In the genomic region with DNA sequence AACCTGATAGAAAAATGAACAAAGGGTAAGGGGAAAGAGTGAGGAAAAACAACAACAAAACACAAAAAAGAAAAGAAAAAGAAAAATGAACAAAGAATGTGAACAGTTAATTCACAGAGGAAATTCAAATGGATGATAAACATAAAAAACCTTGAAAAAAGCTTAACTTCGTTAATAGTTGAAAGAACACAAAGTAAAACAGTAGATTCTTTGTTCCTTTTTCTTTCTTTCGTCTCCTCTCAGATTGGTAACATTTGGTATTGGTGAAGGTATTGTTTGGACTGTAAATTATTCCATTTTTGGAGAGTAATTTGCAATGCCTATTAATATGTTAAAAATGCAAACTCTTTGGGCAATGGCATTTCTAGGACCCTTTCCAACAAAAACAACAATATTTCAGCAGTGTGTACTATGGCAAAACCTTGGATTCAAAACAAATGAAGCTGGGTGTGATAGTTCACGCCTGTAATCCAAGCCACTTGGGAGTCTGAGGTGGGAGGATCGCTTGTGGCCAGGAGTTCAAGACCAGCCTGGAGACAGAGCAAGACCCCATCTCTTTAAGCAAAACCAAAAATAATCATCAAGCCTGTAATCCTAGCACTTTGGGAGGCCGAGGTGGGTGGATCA, we compare ENCODE assay signal across 20 cellular contexts. TPM values are rescaled to one million over a fixed set of nuclear protein-coding genes. Genes with fewer than 3 reads are reported as not detected.
DNase-seq lines count a peak whose midpoint lies in the region; ATAC-seq, FAIRE-seq and TF ChIP-seq lines count a peak whose summit lies in the region.
"Had no signal": no experiment of that assay in that cellular context is flagged by ENCODE, and none has a peak within 500 bp of the region (broad histone marks: within the 10 kb centered on the region; RNA-seq: fewer than 3 reads in every experiment).

No MANE protein-coding gene starts in this region.

- no peak overlapping the region for H3K9ac ChIP-seq in H9 (ENCODE audit: extremely low read depth, insufficient read length, low read length)

- H3K9me3 Mint-ChIP-seq in HFFc6: no peaks in the 10 kb centered on the region
- H3K9me3 Mint-ChIP-seq in chondrocyte (ENCODE audit: low read depth): peaks cover 3% of the 10 kb centered on the region
- no peaks in the 10 kb centered on the region for H3K9me3 Mint-ChIP-seq in H9

- no peak overlapping the region for H2AFZ ChIP-seq in H9 (ENCODE audit: low read length)

- TF ChIP-seq CTCF in HFFc6 (IDR thresholded peaks at IDR 0.05) (no peak), chondrocyte (IDR thresholded peaks at IDR 0.05) (no peak), H9 (conservative IDR thresholded peaks at IDR 0.05) (no peak)

- no peak overlapping the region for H3T11ph ChIP-seq in H9 (ENCODE audit: low read length)

- no peak overlapping the region for H3K4me2 ChIP-seq in H9 (ENCODE audit: insufficient read depth, insufficient read length, low read length)
- H3K4me2 ChIP-seq: A549 had no signal

- H3K4me1 ChIP-seq in H9 (ENCODE audit: insufficient read depth, low read length): no peaks in the 10 kb centered on the region
- H3K4me1 ChIP-seq: A549 had no signal

- H3K27ac ChIP-seq in H9 (ENCODE audit: insufficient read length, low read depth, low read length): no peak overlapping the region
- H3K27ac ChIP-seq: A549, coronary artery, epithelial cell of prostate had no signal

- H3K27me3 ChIP-seq in H9 (ENCODE audit: insufficient read depth, low read length): no peaks in the 10 kb centered on the region
- H3K27me3 ChIP-seq: MG63 had no signal

- H3K18ac ChIP-seq in H9 (ENCODE audit: insufficient read length, low read depth, low read length): no peak overlapping the region

- H3K23ac ChIP-seq in H9 (ENCODE audit: insufficient read length, low read depth, low read length): no peak overlapping the region

- H3K36me3 Mint-ChIP-seq in HFFc6 (ENCODE audit: low read depth): 0 out of 2 replicates have a peak, but pooled peaks cover 5% of the 10 kb centered on the region
- peaks cover 2% of the 10 kb centered on the region for H3K36me3 Mint-ChIP-seq in chondrocyte (ENCODE audit: low read depth)
- H3K36me3 Mint-ChIP-seq in H9 (ENCODE audit: insufficient read depth in 1 of 3, low read depth in 3 of 3): no peaks in the 10 kb centered on the region
- H3K36me3 Mint-ChIP-seq: CD4-positive, CD25-positive, alpha-beta regulatory T cell had no signal

- no peak overlapping the region for H4K91ac ChIP-seq in H9 (ENCODE audit: insufficient read length, low read depth, low read length)

- H3K27ac Mint-ChIP-seq in HFFc6: no peak overlapping the region
- peak overlapping the region; percentile 71 for H3K27ac Mint-ChIP-seq in chondrocyte (ENCODE audit: unreplicated experiment)
- H3K27ac Mint-ChIP-seq in H9: no peak overlapping the region
- H3K27ac Mint-ChIP-seq: CD4-positive, CD25-positive, alpha-beta regulatory T cell; nephron progenitor cell had no signal

- peak; percentile 51 for FAIRE-seq in islet of Langerhans (lab: Jason Lieb, UNC)
- FAIRE-seq: A549 had no signal

- ATAC-seq in Right ventricle myocardium inferior: no peak
- ATAC-seq: A549 had no signal

- no peaks in the 10 kb centered on the region for H3K79me1 ChIP-seq in H9 (ENCODE audit: insufficient read depth, low read depth, low read length, poor library complexity, severe bottlenecking)

- no peaks in the 10 kb centered on the region; the same call in 1 of the 2 replicates for H3K27me3 Mint-ChIP-seq in HFFc6 (ENCODE audit: insufficient read depth)
- H3K27me3 Mint-ChIP-seq in chondrocyte (ENCODE audit: low read depth): no peaks in the 10 kb centered on the region
- peaks cover 5% of the 10 kb centered on the region for H3K27me3 Mint-ChIP-seq in H9 (ENCODE audit: low read depth)

- no peak overlapping the region for H3K14ac ChIP-seq in H9 (ENCODE audit: insufficient read depth, low read length)

- WGBS in H9 (ENCODE audit: extremely low coverage, insufficient read length, low lambda C conversion rate): no CpG with 5 or more reads among the region's 5 CpGs

- no peak overlapping the region for H2BK12ac ChIP-seq in H9 (ENCODE audit: insufficient read length, low read depth, low read length)

- DNase-seq in A172 (ENCODE audit: low spot score) (peak; percentile 6), HFFc6 (peak; percentile 7), chondrocyte (ENCODE audit: low spot score) (no peak), NCI-H146 treated with DMSO at 0.1 percent for 48 hours (lab: John Stamatoyannopoulos, UW; ENCODE audit: unreplicated experiment) (no peak), H9 (no peak), Right ventricle myocardium inferior (ENCODE audit: missing footprints) (no peak)
- no peak for DNase-seq in stimulated activated CD4-positive, alpha-beta T cell treated with anti-CD3 and anti-CD28 coated beads, Interleukin-12 subunit alpha, Interleukin-12 subunit beta, amount 100 ng/mL, for 4 hours
- DNase-seq: activated CD4-positive, CD25-positive, alpha-beta regulatory T cell; CD4-positive, CD25-positive, alpha-beta regulatory T cell; mesenchymal stem cell; MG63; NCI-H2081 treated with DMSO at 0.1 percent for 48 hours; NCI-H69; nephron progenitor cell; SHP77 treated with DMSO at 0.1 percent for 48 hours; stimulated activated naive CD4-positive, alpha-beta T cell treated with Interleukin-2 at 50 U/mL for 16 hours had no signal

- H2BK15ac ChIP-seq in H9 (ENCODE audit: low read depth, low read length): no peak overlapping the region

- no peak overlapping the region for H4K5ac ChIP-seq in H9 (ENCODE audit: insufficient read length, low read depth, low read length)

- H3K4ac ChIP-seq in H9 (ENCODE audit: low read depth, low read length): no peak overlapping the region

- H4K20me1 ChIP-seq in H9 (ENCODE audit: control insufficient read depth, insufficient read depth, insufficient read length): no peaks in the 10 kb centered on the region

- no peak overlapping the region for H2BK20ac ChIP-seq in H9 (ENCODE audit: low read depth, low read length, poor library complexity, severe bottlenecking)

- no peak overlapping the region for H4K8ac ChIP-seq in H9 (replicated peaks; ENCODE audit: insufficient read length, low read depth, low read length)

- no peak overlapping the region for H2BK5ac ChIP-seq in H9 (ENCODE audit: insufficient read length, low read length)

- H3K23me2 ChIP-seq in H9 (ENCODE audit: insufficient read length, low read depth, low read length, poor library complexity, severe bottlenecking): peaks cover 10% of the 10 kb centered on the region

- H3K4me3 Mint-ChIP-seq in HFFc6 (no peak overlapping the region), chondrocyte (ENCODE audit: unreplicated experiment) (no peak overlapping the region), H9 (no peak overlapping the region)
- H3K4me3 Mint-ChIP-seq: nephron progenitor cell had no signal

- no peaks in the 10 kb centered on the region for H3K9me3 ChIP-seq in H9 (ENCODE audit: control insufficient read depth, low read depth, low read length)
- H3K9me3 ChIP-seq: A549, MG63 had no signal

- no peak overlapping the region for H2AK5ac ChIP-seq in H9 (ENCODE audit: insufficient read length, low read length)

- intact Hi-C loops in Right ventricle myocardium inferior (cut with DNase I): loop anchor here (5.0 kb wide), 1 partner anchor 87 kb away; a partner anchor contains a TSS

- H3K79me2 ChIP-seq in H9 (ENCODE audit: insufficient read depth, low read length): no peaks in the 10 kb centered on the region

- no peak overlapping the region for H3K56ac ChIP-seq in H9 (ENCODE audit: insufficient read length, low read depth, low read length)

- no peak overlapping the region for H2BK120ac ChIP-seq in H9 (ENCODE audit: low read depth, low read length, poor library complexity, severe bottlenecking)

- peaks cover 26% of the 10 kb centered on the region for H3K4me1 Mint-ChIP-seq in HFFc6 (ENCODE audit: low read depth)
- peaks cover 25% of the 10 kb centered on the region for H3K4me1 Mint-ChIP-seq in chondrocyte (ENCODE audit: low read depth)
- peaks cover 12 to 14% of the 10 kb centered on the region in 2 experiments for H3K4me1 Mint-ChIP-seq in H9

RNA-seq across cellular contexts. Expression of a gene that starts 3.3 kb away (rescaled TPM):
- total RNA-seq in A172 (2014; rRNA removed; shearing (Covaris generic)): 12.3 and 13.2 TPM in 2 replicates
- 10 to 100 TPM; 59.6 to 80.8 (median 70.7) TPM for total RNA-seq in HFFc6 (2021; fragmentation: NEBNext Ultra II Directional; extraction: Animal tissue kit (Norgen Biotek cat#: 25700))
- total RNA-seq in chondrocyte (62.7 to 67.2 TPM (median 66.0 TPM) in 3 replicates), H9 (2021) (10.2 and 10.6 TPM in 2 replicates), Right ventricle myocardium inferior (10.7 TPM)

RNA-seq across cellular contexts. Expression of a gene that starts 8.3 kb away (rescaled TPM):
- total RNA-seq in A172 (2014; rRNA removed; shearing (Covaris generic)): 12.6 and 16.6 TPM in 2 replicates
- 10 to 100 TPM; 29.0 to 35.6 (median 33.0) TPM for total RNA-seq in HFFc6 (2021; fragmentation: NEBNext Ultra II Directional; extraction: Animal tissue kit (Norgen Biotek cat#: 25700))
- total RNA-seq in chondrocyte (29.2 to 32.4 TPM (median 29.9 TPM) in 3 replicates), H9 (2021) (20.7 and 24.9 TPM in 2 replicates), Right ventricle myocardium inferior (4.7 TPM)

RNA-seq across cellular contexts. Expression of a gene that starts 28.2 kb away (rescaled TPM):
- 1.2 and 3.2 TPM in 2 replicates for total RNA-seq in A172 (2014; rRNA removed; shearing (Covaris generic))
- 1 to 10 TPM; 4.3 to 6.4 (median 5.7) TPM for total RNA-seq in HFFc6 (2021; fragmentation: NEBNext Ultra II Directional; extraction: Animal tissue kit (Norgen Biotek cat#: 25700))
- total RNA-seq in chondrocyte: 6.4 to 8.3 TPM (median 7.2 TPM) in 3 replicates
- total RNA-seq in H9 (2021): 9.4 and 9.9 TPM in 2 replicates
- 7.7 TPM for total RNA-seq in Right ventricle myocardium inferior

Comparison
In these comparisons a context has a peak if more than half of its experiments do, and no peak if none do; other contexts are left out.
1. DNase-seq: peak in A172 (single experiment) and HFFc6 (single experiment); none in chondrocyte (single experiment), NCI-H146 treated with DMSO at 0.1 percent for 48 hours (single experiment), H9 (single experiment), stimulated activated CD4-positive, alpha-beta T cell treated with anti-CD3 and anti-CD28 coated beads, Interleukin-12 subunit alpha, Interleukin-12 subunit beta, amount 100 ng/mL, for 4 hours (single experiment) and Right ventricle myocardium inferior (single experiment).